8 cellular contexts compared by ENCODE assay signal in genomic region chr3:126083511-126083912, GRCh38. TPM values are rescaled to one million over a fixed set of nuclear protein-coding genes. Genes with fewer than 3 reads are reported as not detected.
DNase-seq lines count a peak whose midpoint lies in the region; ATAC-seq, FAIRE-seq and TF ChIP-seq lines count a peak whose summit lies in the region.

No MANE protein-coding gene starts in this region.

- peak overlapping the region; percentile 88 to 95 (median 91) for H3K4me3 Mint-ChIP-seq in brain

- TF ChIP-seq CTCF in D721Med (IDR thresholded peaks at IDR 0.05; ENCODE audit: insufficient read depth, missing control alignments) (no peak), brain (conservative IDR thresholded peaks at IDR 0.05) (no peak), keratinocyte (optimal IDR thresholded peaks at IDR 0.05 in 1 of 3, IDR thresholded peaks at IDR 0.05 in 1 of 3, conservative IDR thresholded peaks at IDR 0.05 in 1 of 3; ENCODE audit: extremely low read depth in 1 of 3, insufficient read depth in 2 of 3, low read length in 3 of 3) (no peak)

- H3K9me3 Mint-ChIP-seq in brain: peaks cover 2 to 38% (median 16%) of the 10 kb centered on the region in 5 experiments

- no peaks in the 10 kb centered on the region for H3K27me3 ChIP-seq in keratinocyte (ENCODE audit: control insufficient read depth, extremely low read depth, insufficient read depth, low read length)

- TF ChIP-seq POLR2A in Raji (IDR thresholded peaks at IDR 0.05; ENCODE audit: insufficient read depth, low read depth, low read length): 0 out of 2 replicates have a peak, but pooled peaks have one; percentile 27

- no peaks in the 10 kb centered on the region for H3K36me3 ChIP-seq in keratinocyte (ENCODE audit: control insufficient read depth in 2 of 2, extremely low read depth in 1 of 2, insufficient read depth in 2 of 2, low read length in 2 of 2)

- H3K27me3 Mint-ChIP-seq in brain: peaks cover 2% of the 10 kb centered on the region

- DNase-seq in D721Med (ENCODE audit: insufficient read length, low spot score) (peak; percentile 44), keratinocyte (ENCODE audit: low read depth, low spot score) (no peak), hippocampal formation (lab: John Stamatoyannopoulos, UW) (no peak)
- DNase-seq in stimulated activated CD4-positive, alpha-beta T cell treated with anti-CD3 and anti-CD28 coated beads, Interleukin-2, amount 100 ng/mL, for 24 hours: peak; percentile 51 to 61

- H2AFZ ChIP-seq in keratinocyte (ENCODE audit: control insufficient read depth, low read length): peak overlapping the region; percentile 57

- dilution Hi-C loops in keratinocyte (cut with MboI; ENCODE audit: extremely low pct_ligation_motif_present, low sequenced_read_pairs): no loop called here

- H3K4me1 Mint-ChIP-seq in brain: peaks cover 25% of the 10 kb centered on the region

- no peak for FAIRE-seq in D721Med (lab: Jason Lieb, UNC)
- FAIRE-seq in keratinocyte (lab: Jason Lieb, UNC): no peak

- H3K4me2 ChIP-seq in keratinocyte (ENCODE audit: control insufficient read depth, extremely low read depth, insufficient read depth, low read depth, low read length): peak overlapping the region; percentile 91

- H3K27ac ChIP-seq in keratinocyte (ENCODE audit: control insufficient read depth, insufficient read depth, low read length): peak overlapping the region; percentile 64

- peak overlapping the region; percentile 78 for H3K9ac ChIP-seq in keratinocyte (ENCODE audit: control insufficient read depth, extremely low read depth, insufficient read depth, low read length)

- H3K36me3 Mint-ChIP-seq in brain: peaks cover 28% of the 10 kb centered on the region

- no peaks in the 10 kb centered on the region for H3K79me2 ChIP-seq in keratinocyte (ENCODE audit: control insufficient read depth, insufficient read depth, low read length)

- no peaks in the 10 kb centered on the region for H4K20me1 ChIP-seq in keratinocyte (ENCODE audit: control insufficient read depth, extremely low read depth, insufficient read depth, low read length)

- H3K9me1 ChIP-seq in keratinocyte (ENCODE audit: control insufficient read depth, extremely low read depth, insufficient read depth, low read length): no peaks in the 10 kb centered on the region

- ATAC-seq in GM19438 (IDR thresholded peaks at IDR 0.05; ENCODE audit: low read depth, unreplicated experiment): peak; percentile 49
- peak; percentile 33 for ATAC-seq in HG03520 (IDR thresholded peaks at IDR 0.05; ENCODE audit: unreplicated experiment)

- no peaks in the 10 kb centered on the region for H3K9me3 ChIP-seq in keratinocyte (ENCODE audit: control insufficient read depth, low read depth, low read length)

- peak overlapping the region; percentile 61 to 76 (median 64) for H3K4me3 ChIP-seq in keratinocyte (ENCODE audit: control insufficient read depth in 2 of 3, extremely low read depth in 1 of 3, insufficient read depth in 2 of 3, low read depth in 1 of 3, low read length in 3 of 3)

- H3K4me1 ChIP-seq in keratinocyte (ENCODE audit: control insufficient read depth, extremely low read depth, insufficient read depth, low read length): peaks cover 19% of the 10 kb centered on the region

- peak overlapping the region; percentile 89 to 94 (median 93) for H3K27ac Mint-ChIP-seq in brain

RNA-seq across cellular contexts. Expression of gene SLC41A3, which starts 0.4 kb away (rescaled TPM):
- polyA plus RNA-seq in brain (ENCODE audit: insufficient read depth, low read depth, low replicate concordance): 78.3 TPM
- polyA plus RNA-seq in keratinocyte: 30.2 to 39.8 TPM (median 39.5 TPM) in 3 replicates
- 26.1 TPM for polyA plus RNA-seq in keratinocyte (2011; ENCODE audit: low read depth)
- 30.1 and 31.9 TPM in 2 replicates for polyA plus RNA-seq in keratinocyte (2011; cell fraction: cytosol; rRNA removed)
- 50.1 and 50.9 TPM in 2 replicates for polyA plus RNA-seq in keratinocyte (2011; cell fraction: nucleus; rRNA removed)
- 24.9 and 26.0 TPM in 2 replicates for polyA plus RNA-seq in keratinocyte (2012; ENCODE audit: low replicate concordance)
- 32.3 to 49.1 TPM (median 48.1 TPM) in 3 replicates for polyA minus RNA-seq in keratinocyte
- 38.0 TPM for polyA minus RNA-seq in keratinocyte (2011; cell fraction: cytosol; rRNA and poly(A)+ RNA removed)
- polyA minus RNA-seq in keratinocyte (2011; cell fraction: nucleus; rRNA and poly(A)+ RNA removed): 36.6 and 36.8 TPM in 2 replicates

Comparison
In these comparisons a context has a peak if more than half of its experiments do, and no peak if none do; other contexts are left out.
1. DNase-seq: peak in D721Med (single experiment) and stimulated activated CD4-positive, alpha-beta T cell treated with anti-CD3 and anti-CD28 coated beads, Interleukin-2, amount 100 ng/mL, for 24 hours (2 of 2); none in keratinocyte (single experiment) and hippocampal formation (0 of 2).